ENCODE assay signal across 1 cellular context in the genomic region with DNA sequence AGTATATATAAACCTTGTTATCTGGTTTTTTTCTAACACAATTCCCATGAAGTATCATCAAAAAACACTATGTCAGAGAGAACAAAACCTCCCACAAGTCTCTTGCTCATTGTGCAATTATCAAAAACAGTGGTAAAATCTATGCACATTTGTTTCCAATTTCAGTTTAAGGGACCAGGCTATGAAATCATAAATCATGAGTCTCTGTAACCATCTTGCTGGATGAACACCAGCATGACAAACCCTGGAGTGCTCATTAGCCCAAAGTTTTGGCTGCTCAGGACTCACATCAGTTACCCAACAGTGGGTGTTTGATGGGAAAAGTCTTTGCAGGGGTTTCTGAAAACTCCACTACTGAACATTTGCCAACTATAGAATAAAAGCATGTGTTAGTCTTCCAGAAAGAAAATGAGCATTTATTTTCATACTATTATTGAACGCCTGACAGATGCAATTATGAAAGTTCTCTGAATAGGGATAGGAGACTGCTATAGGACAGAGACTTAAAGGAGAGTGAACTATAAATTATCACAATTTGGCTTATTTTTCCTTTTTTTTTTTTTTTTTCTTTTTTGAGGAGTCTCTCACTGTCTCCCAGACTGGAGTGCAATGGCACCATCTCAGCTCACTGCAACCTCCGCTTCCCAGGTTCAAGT.
A peak's percentile ranks its signal among the peaks of the same experiment; 100 is the strongest.
TF ChIP-seq lines count a peak whose summit lies in the region.

No MANE protein-coding gene starts in this region.

TF ChIP-seq in SK-N-SH, 30 proteins besides CTCF, POLR2A, EP300 and RAD21 (continued from another document):
- TF ChIP-seq, protein P1, sequence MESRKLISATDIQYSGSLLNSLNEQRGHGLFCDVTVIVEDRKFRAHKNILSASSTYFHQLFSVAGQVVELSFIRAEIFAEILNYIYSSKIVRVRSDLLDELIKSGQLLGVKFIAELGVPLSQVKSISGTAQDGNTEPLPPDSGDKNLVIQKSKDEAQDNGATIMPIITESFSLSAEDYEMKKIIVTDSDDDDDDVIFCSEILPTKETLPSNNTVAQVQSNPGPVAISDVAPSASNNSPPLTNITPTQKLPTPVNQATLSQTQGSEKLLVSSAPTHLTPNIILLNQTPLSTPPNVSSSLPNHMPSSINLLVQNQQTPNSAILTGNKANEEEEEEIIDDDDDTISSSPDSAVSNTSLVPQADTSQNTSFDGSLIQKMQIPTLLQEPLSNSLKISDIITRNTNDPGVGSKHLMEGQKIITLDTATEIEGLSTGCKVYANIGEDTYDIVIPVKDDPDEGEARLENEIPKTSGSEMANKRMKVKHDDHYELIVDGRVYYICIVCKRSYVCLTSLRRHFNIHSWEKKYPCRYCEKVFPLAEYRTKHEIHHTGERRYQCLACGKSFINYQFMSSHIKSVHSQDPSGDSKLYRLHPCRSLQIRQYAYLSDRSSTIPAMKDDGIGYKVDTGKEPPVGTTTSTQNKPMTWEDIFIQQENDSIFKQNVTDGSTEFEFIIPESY (IDR thresholded peaks at IDR 0.05; ENCODE audit: borderline replicate concordance, low read depth): no peak
- TF ChIP-seq, protein P2, sequence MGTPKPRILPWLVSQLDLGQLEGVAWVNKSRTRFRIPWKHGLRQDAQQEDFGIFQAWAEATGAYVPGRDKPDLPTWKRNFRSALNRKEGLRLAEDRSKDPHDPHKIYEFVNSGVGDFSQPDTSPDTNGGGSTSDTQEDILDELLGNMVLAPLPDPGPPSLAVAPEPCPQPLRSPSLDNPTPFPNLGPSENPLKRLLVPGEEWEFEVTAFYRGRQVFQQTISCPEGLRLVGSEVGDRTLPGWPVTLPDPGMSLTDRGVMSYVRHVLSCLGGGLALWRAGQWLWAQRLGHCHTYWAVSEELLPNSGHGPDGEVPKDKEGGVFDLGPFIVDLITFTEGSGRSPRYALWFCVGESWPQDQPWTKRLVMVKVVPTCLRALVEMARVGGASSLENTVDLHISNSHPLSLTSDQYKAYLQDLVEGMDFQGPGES (IDR thresholded peaks at IDR 0.05; ENCODE audit: low read depth, low read length): no peak
- TF ChIP-seq TCF12 (IDR thresholded peaks at IDR 0.05) (peak; percentile 93), RFX5 (IDR thresholded peaks at IDR 0.05; ENCODE audit: low read length) (no peak), TEAD4 (IDR thresholded peaks at IDR 0.05; ENCODE audit: borderline replicate concordance, insufficient read depth) (0 out of 2 replicates have a peak, but pooled peaks have one; percentile 21), EZH2phosphoT487 (IDR thresholded peaks at IDR 0.05; ENCODE audit: borderline replicate concordance, low read depth) (no peak), ELF1 (IDR thresholded peaks at IDR 0.05) (no peak), FOXJ3 (CRISPR knock-in tag; IDR thresholded peaks at IDR 0.05) (no peak), MXI1 (IDR thresholded peaks at IDR 0.05; ENCODE audit: low read depth, low read length) (no peak), SIN3A (IDR thresholded peaks at IDR 0.05; ENCODE audit: borderline replicate concordance, low read depth, low read length) (0 out of 2 replicates have a peak, but pooled peaks have one; percentile 44), NRF1 (IDR thresholded peaks at IDR 0.05; ENCODE audit: low read depth, low read length) (no peak)
- TF ChIP-seq, protein P3, sequence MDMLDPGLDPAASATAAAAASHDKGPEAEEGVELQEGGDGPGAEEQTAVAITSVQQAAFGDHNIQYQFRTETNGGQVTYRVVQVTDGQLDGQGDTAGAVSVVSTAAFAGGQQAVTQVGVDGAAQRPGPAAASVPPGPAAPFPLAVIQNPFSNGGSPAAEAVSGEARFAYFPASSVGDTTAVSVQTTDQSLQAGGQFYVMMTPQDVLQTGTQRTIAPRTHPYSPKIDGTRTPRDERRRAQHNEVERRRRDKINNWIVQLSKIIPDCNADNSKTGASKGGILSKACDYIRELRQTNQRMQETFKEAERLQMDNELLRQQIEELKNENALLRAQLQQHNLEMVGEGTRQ (IDR thresholded peaks at IDR 0.05; ENCODE audit: borderline replicate concordance, low read depth, low read length): no peak
- TF ChIP-seq, protein P4, sequence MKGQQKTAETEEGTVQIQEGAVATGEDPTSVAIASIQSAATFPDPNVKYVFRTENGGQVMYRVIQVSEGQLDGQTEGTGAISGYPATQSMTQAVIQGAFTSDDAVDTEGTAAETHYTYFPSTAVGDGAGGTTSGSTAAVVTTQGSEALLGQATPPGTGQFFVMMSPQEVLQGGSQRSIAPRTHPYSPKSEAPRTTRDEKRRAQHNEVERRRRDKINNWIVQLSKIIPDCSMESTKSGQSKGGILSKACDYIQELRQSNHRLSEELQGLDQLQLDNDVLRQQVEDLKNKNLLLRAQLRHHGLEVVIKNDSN (IDR thresholded peaks at IDR 0.05; ENCODE audit: borderline replicate concordance, low read depth): no peak
TF ChIP-seq in SK-N-SH: peak in this region for 10.
